6 cellular contexts compared by ENCODE assay signal in the genomic region with DNA sequence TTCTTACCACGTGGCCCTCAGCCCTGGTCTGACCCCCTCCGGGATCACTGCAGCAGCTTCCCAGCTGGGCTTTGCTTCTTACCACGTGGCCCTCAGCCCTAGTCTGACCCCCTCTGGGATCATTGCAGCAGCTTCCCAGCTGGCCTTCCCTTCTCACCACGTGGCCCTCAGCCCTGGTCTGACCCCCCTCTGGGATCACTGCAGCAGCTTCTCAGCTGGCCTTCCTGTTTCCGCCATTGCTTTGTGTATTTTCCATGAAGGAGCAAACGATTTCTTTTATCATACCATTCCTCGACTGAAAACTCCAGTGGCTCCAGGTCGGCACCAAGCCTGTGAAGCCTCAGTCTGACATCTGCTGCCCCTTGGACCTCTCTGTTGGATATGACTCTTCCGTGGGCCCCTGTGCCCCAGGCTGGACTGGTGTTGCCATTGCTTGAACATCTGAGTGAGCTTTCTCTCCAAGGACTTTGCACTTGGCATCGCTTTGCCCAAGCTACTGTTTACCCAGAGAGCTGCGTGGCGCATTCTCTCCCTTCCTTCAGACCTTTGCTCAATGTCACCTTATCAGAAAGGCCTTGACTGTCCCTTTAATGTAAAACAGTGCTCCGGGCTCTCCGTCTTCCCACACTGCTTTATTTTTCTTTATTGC. TPM values are rescaled to one million over a fixed set of nuclear protein-coding genes. Genes with fewer than 3 reads are reported as not detected.
"Had no signal": no experiment of that assay in that cellular context is flagged by ENCODE, and none has a peak within 500 bp of the region (broad histone marks: within the 10 kb centered on the region; RNA-seq: fewer than 3 reads in every experiment).

No MANE protein-coding gene starts in this region.

RNA-seq across cellular contexts. Expression of gene ABCC6, which starts 49.4 kb away (rescaled TPM):
- total RNA-seq: activated CD4-positive, alpha-beta T cell treated with anti-CD3 and anti-CD28 coated beads, Interleukin-2, amount 10 ng/mL, durations not matched to agents 7 days and 5 days; activated naive CD4-positive, alpha-beta T cell treated with anti-CD3 and anti-CD28 coated beads, Interleukin-2, amount 50 U/mL, for 72 hours; activated naive CD8-positive, alpha-beta T cell treated with anti-CD3 and anti-CD28 coated beads, Interleukin-2, amount 10 ng/mL, durations not matched to agents 7 days and 5 days; activated T-cell treated with anti-CD3 and anti-CD28 coated beads, Interleukin-2, amount 50 U/mL, for 72 hours; bronchial epithelial cell; T-helper 2 cell treated with Interferon-gamma antibody and Interleukin-4, amounts not matched to agents 100 ng/mL and 5 ng/mL, for 36 hours had no signal
